27 cellular contexts compared by ENCODE assay signal in genomic region chr9:121729769-121730168, GRCh38.
"Had no signal": no experiment of that assay in that cellular context is flagged by ENCODE, and none has a peak within 500 bp of the region (broad histone marks: within the 10 kb centered on the region; RNA-seq: fewer than 3 reads in every experiment).

No MANE protein-coding gene starts in this region.

- H3K27me3 ChIP-seq: ascending aorta, brain microvascular endothelial cell, colonic mucosa, esophagus squamous epithelium, gastroesophageal sphincter, heart right ventricle had no signal

- H3K9me3 Mint-ChIP-seq: activated B cell treated with CpG ODN at 0.5 μM for 24 hours; activated CD8-positive, alpha-beta T cell treated with anti-CD3 and anti-CD28 coated beads for 36 hours; activated naive CD4-positive, alpha-beta T cell treated with anti-CD3 and anti-CD28 coated beads, Interleukin-2, amount 10 ng/mL, durations not matched to agents 7 days and 5 days; activated naive CD4-positive, alpha-beta T cell treated with anti-CD3 and anti-CD28 coated beads, Interleukin-2, amount 50 U/mL, for 72 hours; activated naive CD8-positive, alpha-beta T cell treated with anti-CD3 and anti-CD28 coated beads, Interleukin-2, amount 10 ng/mL, durations not matched to agents 7 days and 5 days; activated T-cell treated with anti-CD3 and anti-CD28 coated beads, Interleukin-2, amount 50 U/mL, for 4 hours; activated T-helper 17 cell treated with anti-CD3 and anti-CD28 coated beads, Interleukin-2, amount 50 U/mL, for 72 hours; T-helper 2 cell treated with Interferon-gamma antibody and Interleukin-4, amounts not matched to agents 5 μg/mL and 100 μg/mL, for 36 hours had no signal

- H3K27ac Mint-ChIP-seq: activated B cell treated with CpG ODN at 0.5 μM for 24 hours; activated CD8-positive, alpha-beta T cell treated with anti-CD3 and anti-CD28 coated beads for 36 hours; activated naive CD4-positive, alpha-beta T cell treated with anti-CD3 and anti-CD28 coated beads, Interleukin-2, amount 10 ng/mL, durations not matched to agents 7 days and 5 days; activated naive CD4-positive, alpha-beta T cell treated with anti-CD3 and anti-CD28 coated beads, Interleukin-2, amount 50 U/mL, for 72 hours; activated naive CD8-positive, alpha-beta T cell treated with anti-CD3 and anti-CD28 coated beads, Interleukin-2, amount 10 ng/mL, durations not matched to agents 7 days and 5 days; activated T-helper 17 cell treated with anti-CD3 and anti-CD28 coated beads, Interleukin-2, amount 50 U/mL, for 72 hours; T-helper 17 cell; T-helper 2 cell treated with Interferon-gamma antibody and Interleukin-4, amounts not matched to agents 5 μg/mL and 100 μg/mL, for 36 hours had no signal

- H3K4me1 Mint-ChIP-seq: activated B cell treated with CpG ODN at 0.5 μM for 24 hours; activated naive CD4-positive, alpha-beta T cell treated with anti-CD3 and anti-CD28 coated beads, Interleukin-2, amount 10 ng/mL, durations not matched to agents 7 days and 5 days; activated T-helper 17 cell treated with anti-CD3 and anti-CD28 coated beads, Interleukin-2, amount 50 U/mL, for 72 hours; T-helper 17 cell had no signal

- H3K4me3 ChIP-seq: ascending aorta, colonic mucosa, esophagus squamous epithelium, gastroesophageal sphincter, heart right ventricle had no signal

- H3K4me3 Mint-ChIP-seq: activated B cell treated with CpG ODN at 0.5 μM for 24 hours; activated CD8-positive, alpha-beta T cell treated with anti-CD3 and anti-CD28 coated beads for 36 hours; activated naive CD4-positive, alpha-beta T cell treated with anti-CD3 and anti-CD28 coated beads, Interleukin-2, amount 10 ng/mL, durations not matched to agents 7 days and 5 days; activated naive CD8-positive, alpha-beta T cell treated with anti-CD3 and anti-CD28 coated beads, Interleukin-2, amount 10 ng/mL, durations not matched to agents 7 days and 5 days; activated T-cell treated with anti-CD3 and anti-CD28 coated beads, Interleukin-2, amount 50 U/mL, for 4 hours; activated T-helper 17 cell treated with anti-CD3 and anti-CD28 coated beads, Interleukin-2, amount 50 U/mL, for 72 hours; T-helper 17 cell; T-helper 2 cell treated with Interferon-gamma antibody and Interleukin-4, amounts not matched to agents 5 μg/mL and 100 μg/mL, for 36 hours had no signal

- H3K36me3 ChIP-seq: ascending aorta, brain microvascular endothelial cell, colonic mucosa, esophagus squamous epithelium, gastroesophageal sphincter, heart right ventricle had no signal

- H3K27ac ChIP-seq: ascending aorta, brain microvascular endothelial cell, colonic mucosa, epithelial cell of prostate, esophagus squamous epithelium, gastroesophageal sphincter, WERI-Rb-1 had no signal

- DNase-seq: activated B cell treated with CpG ODN at 0.5 μM for 24 hours; activated CD4-positive, alpha-beta T cell treated with anti-CD3 and anti-CD28 coated beads for 48 hours; activated CD4-positive, alpha-beta T cell treated with anti-CD3 and anti-CD28 coated beads, Interleukin-2, amount 50 U/mL, for 1 hour; activated CD4-positive, alpha-beta T cell treated with anti-CD3 and anti-CD28 coated beads, Interleukin-2, amount 50 U/mL, for 48 hours; activated CD8-positive, alpha-beta memory T cell treated with anti-CD3 and anti-CD28 coated beads for 24 hours; activated CD8-positive, alpha-beta T cell treated with anti-CD3 and anti-CD28 coated beads for 36 hours; activated gamma-delta T cell; activated naive CD4-positive, alpha-beta T cell; activated naive CD4-positive, alpha-beta T cell treated with anti-CD3 and anti-CD28 coated beads, Interleukin-2, amount 10 ng/mL, durations not matched to agents 7 days and 5 days; activated naive CD8-positive, alpha-beta T cell treated with anti-CD3 and anti-CD28 coated beads, Interleukin-2, amount 10 ng/mL, durations not matched to agents 7 days and 5 days; activated T-cell treated with anti-CD3 and anti-CD28 coated beads, Interleukin-2, amount 50 U/mL, for 4 hours; brain microvascular endothelial cell; colonic mucosa; effector CD8-positive, alpha-beta T cell; esophagus squamous epithelium; foreskin melanocyte; heart right ventricle; T-helper 1 cell; T-helper 17 cell; T1000; WERI-Rb-1 had no signal

- H3K9me3 ChIP-seq: ascending aorta, colonic mucosa, esophagus squamous epithelium, gastroesophageal sphincter, heart right ventricle had no signal

- H3K36me3 Mint-ChIP-seq: activated naive CD4-positive, alpha-beta T cell treated with anti-CD3 and anti-CD28 coated beads, Interleukin-2, amount 10 ng/mL, durations not matched to agents 7 days and 5 days; activated naive CD4-positive, alpha-beta T cell treated with anti-CD3 and anti-CD28 coated beads, Interleukin-2, amount 50 U/mL, for 72 hours; activated naive CD8-positive, alpha-beta T cell treated with anti-CD3 and anti-CD28 coated beads, Interleukin-2, amount 10 ng/mL, durations not matched to agents 7 days and 5 days had no signal
